1 cellular context compared by ENCODE assay signal in the genomic region with DNA sequence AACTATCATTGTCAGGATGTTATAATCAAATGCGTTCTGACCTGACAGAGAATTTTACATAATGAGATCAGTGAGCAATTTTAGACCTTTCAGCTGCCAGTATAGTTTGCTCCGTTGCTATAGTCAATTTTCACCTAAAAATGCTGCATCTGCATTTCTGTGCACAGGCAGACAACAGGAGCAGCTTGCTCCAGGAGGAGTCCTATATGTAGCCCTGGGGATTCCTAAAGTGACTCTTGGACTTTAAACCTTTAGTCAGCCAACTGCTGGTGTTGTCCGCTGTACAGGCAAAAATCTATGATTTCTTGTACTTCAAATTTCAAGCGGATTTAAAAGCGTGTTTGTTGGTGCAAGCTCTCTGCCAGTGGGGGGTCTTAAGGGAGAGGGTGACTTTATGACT.
TF ChIP-seq lines count a peak whose summit lies in the region.

No MANE protein-coding gene starts in this region.

TF ChIP-seq in HepG2, 621 proteins besides CTCF, POLR2A, EP300 and RAD21 (continues in another document):
- TF ChIP-seq ZNF317 (CRISPR knock-in tag; IDR thresholded peaks at IDR 0.05) = no peak
- TF ChIP-seq NCOR1 (IDR thresholded peaks at IDR 0.05; ENCODE audit: borderline replicate concordance, low read length) = peak; percentile 44; the same call in 1 of the 2 replicates
- no peak for TF ChIP-seq SRSF9 (IDR thresholded peaks at IDR 0.05; ENCODE audit: borderline replicate concordance, insufficient read depth, low read depth, low read length, poor library complexity, severe bottlenecking)
- no peak for TF ChIP-seq ZNF460 (CRISPR knock-in tag; IDR thresholded peaks at IDR 0.05; ENCODE audit: borderline replicate concordance)
- TF ChIP-seq YEATS4 (CRISPR knock-in tag; IDR thresholded peaks at IDR 0.05; ENCODE audit: borderline replicate concordance) = no peak
- TF ChIP-seq GLMP (CRISPR knock-in tag; IDR thresholded peaks at IDR 0.05; ENCODE audit: borderline replicate concordance) = no peak
- TF ChIP-seq ZNF329 (CRISPR knock-in tag; IDR thresholded peaks at IDR 0.05; ENCODE audit: low read depth) = peak; percentile 96
- no peak for TF ChIP-seq ZNF451 (CRISPR knock-in tag; IDR thresholded peaks at IDR 0.05)
- TF ChIP-seq PCBP2 (optimal IDR thresholded peaks at IDR 0.05; ENCODE audit: low read depth, low read length, poor library complexity, severe bottlenecking) = no peak
- TF ChIP-seq ZNF660 (CRISPR knock-in tag; IDR thresholded peaks at IDR 0.05; ENCODE audit: borderline replicate concordance, low read depth) = no peak
- TF ChIP-seq ZNF276 (CRISPR knock-in tag; IDR thresholded peaks at IDR 0.05; ENCODE audit: low read depth) = no peak
- TF ChIP-seq MYPOP (CRISPR knock-in tag; IDR thresholded peaks at IDR 0.05) = no peak
- no peak for TF ChIP-seq ZFP1 (CRISPR knock-in tag; IDR thresholded peaks at IDR 0.05)
- no peak for TF ChIP-seq PCBP1 (IDR thresholded peaks at IDR 0.05; ENCODE audit: borderline replicate concordance, low read depth, low read length)
- peak; percentile 70 for TF ChIP-seq MAFG (CRISPR knock-in tag; IDR thresholded peaks at IDR 0.05)
- no peak for TF ChIP-seq SYNCRIP (IDR thresholded peaks at IDR 0.05; ENCODE audit: insufficient read depth, low read depth, low read length)
- no peak for TF ChIP-seq ARID2 (CRISPR knock-in tag; IDR thresholded peaks at IDR 0.05; ENCODE audit: borderline replicate concordance)
- no peak for TF ChIP-seq ASH2L (IDR thresholded peaks at IDR 0.05; ENCODE audit: insufficient read length, low read depth, low read length)
- TF ChIP-seq SMARCC2 (IDR thresholded peaks at IDR 0.05) = no peak
- peak; percentile 43; the same call in 1 of the 2 replicates for TF ChIP-seq HNF4G (IDR thresholded peaks at IDR 0.05; ENCODE audit: borderline replicate concordance, low read depth, low read length)
- TF ChIP-seq HNF4G (CRISPR knock-in tag; IDR thresholded peaks at IDR 0.05; ENCODE audit: borderline replicate concordance, low read depth) = no peak
- TF ChIP-seq, protein P1, sequence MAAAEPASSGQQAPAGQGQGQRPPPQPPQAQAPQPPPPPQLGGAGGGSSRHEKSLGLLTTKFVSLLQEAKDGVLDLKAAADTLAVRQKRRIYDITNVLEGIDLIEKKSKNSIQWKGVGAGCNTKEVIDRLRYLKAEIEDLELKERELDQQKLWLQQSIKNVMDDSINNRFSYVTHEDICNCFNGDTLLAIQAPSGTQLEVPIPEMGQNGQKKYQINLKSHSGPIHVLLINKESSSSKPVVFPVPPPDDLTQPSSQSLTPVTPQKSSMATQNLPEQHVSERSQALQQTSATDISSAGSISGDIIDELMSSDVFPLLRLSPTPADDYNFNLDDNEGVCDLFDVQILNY (CRISPR knock-in tag; conservative IDR thresholded peaks at IDR 0.05) = no peak
- no peak for TF ChIP-seq NCOA1 (CRISPR knock-in tag; IDR thresholded peaks at IDR 0.05)
- no peak for TF ChIP-seq ZSCAN30 (CRISPR knock-in tag; IDR thresholded peaks at IDR 0.05)
- no peak for TF ChIP-seq KLF9 (CRISPR knock-in tag; IDR thresholded peaks at IDR 0.05; ENCODE audit: low read depth)
- TF ChIP-seq, protein P2, sequence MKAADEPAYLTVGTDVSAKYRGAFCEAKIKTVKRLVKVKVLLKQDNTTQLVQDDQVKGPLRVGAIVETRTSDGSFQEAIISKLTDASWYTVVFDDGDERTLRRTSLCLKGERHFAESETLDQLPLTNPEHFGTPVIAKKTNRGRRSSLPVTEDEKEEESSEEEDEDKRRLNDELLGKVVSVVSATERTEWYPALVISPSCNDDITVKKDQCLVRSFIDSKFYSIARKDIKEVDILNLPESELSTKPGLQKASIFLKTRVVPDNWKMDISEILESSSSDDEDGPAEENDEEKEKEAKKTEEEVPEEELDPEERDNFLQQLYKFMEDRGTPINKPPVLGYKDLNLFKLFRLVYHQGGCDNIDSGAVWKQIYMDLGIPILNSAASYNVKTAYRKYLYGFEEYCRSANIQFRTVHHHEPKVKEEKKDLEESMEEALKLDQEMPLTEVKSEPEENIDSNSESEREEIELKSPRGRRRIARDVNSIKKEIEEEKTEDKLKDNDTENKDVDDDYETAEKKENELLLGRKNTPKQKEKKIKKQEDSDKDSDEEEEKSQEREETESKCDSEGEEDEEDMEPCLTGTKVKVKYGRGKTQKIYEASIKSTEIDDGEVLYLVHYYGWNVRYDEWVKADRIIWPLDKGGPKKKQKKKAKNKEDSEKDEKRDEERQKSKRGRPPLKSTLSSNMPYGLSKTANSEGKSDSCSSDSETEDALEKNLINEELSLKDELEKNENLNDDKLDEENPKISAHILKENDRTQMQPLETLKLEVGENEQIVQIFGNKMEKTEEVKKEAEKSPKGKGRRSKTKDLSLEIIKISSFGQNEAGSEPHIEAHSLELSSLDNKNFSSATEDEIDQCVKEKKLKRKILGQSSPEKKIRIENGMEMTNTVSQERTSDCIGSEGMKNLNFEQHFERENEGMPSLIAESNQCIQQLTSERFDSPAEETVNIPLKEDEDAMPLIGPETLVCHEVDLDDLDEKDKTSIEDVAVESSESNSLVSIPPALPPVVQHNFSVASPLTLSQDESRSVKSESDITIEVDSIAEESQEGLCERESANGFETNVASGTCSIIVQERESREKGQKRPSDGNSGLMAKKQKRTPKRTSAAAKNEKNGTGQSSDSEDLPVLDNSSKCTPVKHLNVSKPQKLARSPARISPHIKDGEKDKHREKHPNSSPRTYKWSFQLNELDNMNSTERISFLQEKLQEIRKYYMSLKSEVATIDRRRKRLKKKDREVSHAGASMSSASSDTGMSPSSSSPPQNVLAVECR (CRISPR knock-in tag; IDR thresholded peaks at IDR 0.05; ENCODE audit: borderline replicate concordance) = no peak
- no peak for TF ChIP-seq ZNF225 (CRISPR knock-in tag; IDR thresholded peaks at IDR 0.05)
- no peak for TF ChIP-seq DR1 (CRISPR knock-in tag; IDR thresholded peaks at IDR 0.05)
- TF ChIP-seq SAFB2 (CRISPR knock-in tag; IDR thresholded peaks at IDR 0.05; ENCODE audit: borderline replicate concordance, low read depth) = no peak
- TF ChIP-seq ZBTB25 (CRISPR knock-in tag; IDR thresholded peaks at IDR 0.05) = no peak
- TF ChIP-seq, protein P3, sequence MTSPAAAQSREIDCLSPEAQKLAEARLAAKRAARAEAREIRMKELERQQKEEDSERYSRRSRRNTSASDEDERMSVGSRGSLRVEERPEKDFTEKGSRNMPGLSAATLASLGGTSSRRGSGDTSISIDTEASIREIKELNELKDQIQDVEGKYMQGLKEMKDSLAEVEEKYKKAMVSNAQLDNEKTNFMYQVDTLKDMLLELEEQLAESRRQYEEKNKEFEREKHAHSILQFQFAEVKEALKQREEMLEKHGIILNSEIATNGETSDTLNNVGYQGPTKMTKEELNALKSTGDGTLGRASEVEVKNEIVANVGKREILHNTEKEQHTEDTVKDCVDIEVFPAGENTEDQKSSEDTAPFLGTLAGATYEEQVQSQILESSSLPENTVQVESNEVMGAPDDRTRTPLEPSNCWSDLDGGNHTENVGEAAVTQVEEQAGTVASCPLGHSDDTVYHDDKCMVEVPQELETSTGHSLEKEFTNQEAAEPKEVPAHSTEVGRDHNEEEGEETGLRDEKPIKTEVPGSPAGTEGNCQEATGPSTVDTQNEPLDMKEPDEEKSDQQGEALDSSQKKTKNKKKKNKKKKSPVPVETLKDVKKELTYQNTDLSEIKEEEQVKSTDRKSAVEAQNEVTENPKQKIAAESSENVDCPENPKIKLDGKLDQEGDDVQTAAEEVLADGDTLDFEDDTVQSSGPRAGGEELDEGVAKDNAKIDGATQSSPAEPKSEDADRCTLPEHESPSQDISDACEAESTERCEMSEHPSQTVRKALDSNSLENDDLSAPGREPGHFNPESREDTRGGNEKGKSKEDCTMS (CRISPR knock-in tag; conservative IDR thresholded peaks at IDR 0.05) = no peak
- no peak for TF ChIP-seq SKI (IDR thresholded peaks at IDR 0.05; ENCODE audit: partially characterized antibody)
- TF ChIP-seq TFDP2 (CRISPR knock-in tag; IDR thresholded peaks at IDR 0.05) = no peak
- 0 out of 2 replicates have a peak, but pooled peaks have one; percentile 21 for TF ChIP-seq ZNF441 (CRISPR knock-in tag; IDR thresholded peaks at IDR 0.05; ENCODE audit: borderline replicate concordance)
- TF ChIP-seq, protein P4, sequence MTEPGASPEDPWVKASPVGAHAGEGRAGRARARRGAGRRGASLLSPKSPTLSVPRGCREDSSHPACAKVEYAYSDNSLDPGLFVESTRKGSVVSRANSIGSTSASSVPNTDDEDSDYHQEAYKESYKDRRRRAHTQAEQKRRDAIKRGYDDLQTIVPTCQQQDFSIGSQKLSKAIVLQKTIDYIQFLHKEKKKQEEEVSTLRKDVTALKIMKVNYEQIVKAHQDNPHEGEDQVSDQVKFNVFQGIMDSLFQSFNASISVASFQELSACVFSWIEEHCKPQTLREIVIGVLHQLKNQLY (CRISPR knock-in tag; IDR thresholded peaks at IDR 0.05) = no peak
- no peak for TF ChIP-seq ZNF724P (CRISPR knock-in tag; IDR thresholded peaks at IDR 0.05; ENCODE audit: borderline replicate concordance)
- no peak for TF ChIP-seq RFXAP (CRISPR knock-in tag; IDR thresholded peaks at IDR 0.05; ENCODE audit: borderline replicate concordance)
- TF ChIP-seq TMF1 (CRISPR knock-in tag; IDR thresholded peaks at IDR 0.05; ENCODE audit: low read depth) = no peak
- TF ChIP-seq, protein P5, sequence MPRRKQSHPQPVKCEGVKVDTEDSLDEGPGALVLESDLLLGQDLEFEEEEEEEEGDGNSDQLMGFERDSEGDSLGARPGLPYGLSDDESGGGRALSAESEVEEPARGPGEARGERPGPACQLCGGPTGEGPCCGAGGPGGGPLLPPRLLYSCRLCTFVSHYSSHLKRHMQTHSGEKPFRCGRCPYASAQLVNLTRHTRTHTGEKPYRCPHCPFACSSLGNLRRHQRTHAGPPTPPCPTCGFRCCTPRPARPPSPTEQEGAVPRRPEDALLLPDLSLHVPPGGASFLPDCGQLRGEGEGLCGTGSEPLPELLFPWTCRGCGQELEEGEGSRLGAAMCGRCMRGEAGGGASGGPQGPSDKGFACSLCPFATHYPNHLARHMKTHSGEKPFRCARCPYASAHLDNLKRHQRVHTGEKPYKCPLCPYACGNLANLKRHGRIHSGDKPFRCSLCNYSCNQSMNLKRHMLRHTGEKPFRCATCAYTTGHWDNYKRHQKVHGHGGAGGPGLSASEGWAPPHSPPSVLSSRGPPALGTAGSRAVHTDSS (CRISPR knock-in tag; conservative IDR thresholded peaks at IDR 0.05) = no peak
- TF ChIP-seq TAF1 (CRISPR knock-in tag; IDR thresholded peaks at IDR 0.05) = no peak
- no peak for TF ChIP-seq SMAD9 (CRISPR knock-in tag; IDR thresholded peaks at IDR 0.05)
- TF ChIP-seq ATF7-NPFF (CRISPR knock-in tag; IDR thresholded peaks at IDR 0.05; ENCODE audit: low read depth) = no peak
- TF ChIP-seq NFRKB (IDR thresholded peaks at IDR 0.05) = no peak
- TF ChIP-seq, protein P6, sequence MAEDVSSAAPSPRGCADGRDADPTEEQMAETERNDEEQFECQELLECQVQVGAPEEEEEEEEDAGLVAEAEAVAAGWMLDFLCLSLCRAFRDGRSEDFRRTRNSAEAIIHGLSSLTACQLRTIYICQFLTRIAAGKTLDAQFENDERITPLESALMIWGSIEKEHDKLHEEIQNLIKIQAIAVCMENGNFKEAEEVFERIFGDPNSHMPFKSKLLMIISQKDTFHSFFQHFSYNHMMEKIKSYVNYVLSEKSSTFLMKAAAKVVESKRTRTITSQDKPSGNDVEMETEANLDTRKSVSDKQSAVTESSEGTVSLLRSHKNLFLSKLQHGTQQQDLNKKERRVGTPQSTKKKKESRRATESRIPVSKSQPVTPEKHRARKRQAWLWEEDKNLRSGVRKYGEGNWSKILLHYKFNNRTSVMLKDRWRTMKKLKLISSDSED (CRISPR knock-in tag; IDR thresholded peaks at IDR 0.05) = no peak
- TF ChIP-seq MAFK (conservative IDR thresholded peaks at IDR 0.05 in 1 of 2, IDR thresholded peaks at IDR 0.05 in 1 of 2; ENCODE audit: low read length in 2 of 2) = peak; percentile 96 to 98
- TF ChIP-seq MAFF (IDR thresholded peaks at IDR 0.05; ENCODE audit: low read depth, low read length) = peak; percentile 97
